In genomic region chr6:169224185-169224695, GRCh38 we compare ENCODE assay signal across 14 cellular contexts. TPM values are rescaled to one million over a fixed set of nuclear protein-coding genes. Genes with fewer than 3 reads are reported as not detected.
DNase-seq lines count a peak whose midpoint lies in the region; ATAC-seq and TF ChIP-seq lines count a peak whose summit lies in the region.
"Had no signal": no experiment of that assay in that cellular context is flagged by ENCODE, and none has a peak within 500 bp of the region (broad histone marks: within the 10 kb centered on the region; RNA-seq: fewer than 3 reads in every experiment).

No MANE protein-coding gene starts in this region.

- peaks cover 0 to 16% (median 1%) of the 10 kb centered on the region in 3 donors for H3K27me3 Mint-ChIP-seq in immature natural killer cell (ENCODE audit: low read depth in 3 of 3)
- H3K27me3 Mint-ChIP-seq: activated CD4-positive, alpha-beta memory T cell treated with anti-CD3 and anti-CD28 coated beads, Interleukin-2, amount 10 ng/mL, durations not matched to agents 7 days and 5 days; activated naive CD8-positive, alpha-beta T cell treated with anti-CD3 and anti-CD28 coated beads for 36 hours; IgD-negative memory B cell had no signal

- WGBS in stomach, 5 donors: 59 to 75% (median 64%) methylated on average over 10 of the region's 10 CpGs

- no peaks in the 10 kb centered on the region for H3K9me3 ChIP-seq in breast epithelium
- no peaks in the 10 kb centered on the region for H3K9me3 ChIP-seq in left ventricle myocardium inferior (replicated peaks)
- H3K9me3 ChIP-seq in stomach: peaks cover 0 to 7% (median 2%) of the 10 kb centered on the region in 4 donors

- H3K4me1 Mint-ChIP-seq in immature natural killer cell: no peaks in the 10 kb centered on the region
- H3K4me1 Mint-ChIP-seq in stimulated activated effector memory CD8-positive, alpha-beta T cell treated with anti-CD3 and anti-CD28 coated beads, Interleukin-12 subunit alpha, Interleukin-12 subunit beta, amount 100 ng/mL, for 72 hours: no peaks in the 10 kb centered on the region
- H3K4me1 Mint-ChIP-seq: activated CD4-positive, alpha-beta memory T cell treated with anti-CD3 and anti-CD28 coated beads, Interleukin-2, amount 10 ng/mL, durations not matched to agents 7 days and 5 days; activated naive CD8-positive, alpha-beta T cell treated with anti-CD3 and anti-CD28 coated beads for 36 hours; CD4-positive, alpha-beta memory T cell; IgD-negative memory B cell; naive thymus-derived CD8-positive, alpha-beta T cell had no signal

- no peak overlapping the region for H3K4me3 ChIP-seq in breast epithelium
- H3K4me3 ChIP-seq in left ventricle myocardium inferior: no peak overlapping the region
- H3K4me3 ChIP-seq in stomach: no peak overlapping the region

- H3K36me3 Mint-ChIP-seq in immature natural killer cell: no peaks in the 10 kb centered on the region
- no peaks in the 10 kb centered on the region for H3K36me3 Mint-ChIP-seq in stimulated activated effector memory CD8-positive, alpha-beta T cell treated with anti-CD3 and anti-CD28 coated beads, Interleukin-12 subunit alpha, Interleukin-12 subunit beta, amount 100 ng/mL, for 72 hours
- H3K36me3 Mint-ChIP-seq: activated naive CD8-positive, alpha-beta T cell treated with anti-CD3 and anti-CD28 coated beads for 36 hours; CD4-positive, alpha-beta memory T cell had no signal

- H3K36me3 ChIP-seq in breast epithelium (no peaks in the 10 kb centered on the region), left ventricle myocardium inferior (peaks cover 16% of the 10 kb centered on the region), stomach (peaks cover 0 to 28% (median 7%) of the 10 kb centered on the region in 4 donors)

- peak; percentile 97 for DNase-seq in HPDE6-E6E7 (ENCODE audit: extremely low spot score)
- DNase-seq in breast epithelium (ENCODE audit: low spot score in 2 of 2): no peak
- DNase-seq in left ventricle myocardium inferior: no peak
- DNase-seq in stomach: peak; percentile 19
- no peak for DNase-seq in immature natural killer cell
- DNase-seq in stimulated activated effector memory CD8-positive, alpha-beta T cell treated with anti-CD3 and anti-CD28 coated beads, Interleukin-12 subunit alpha, Interleukin-12 subunit beta, amount 100 ng/mL, for 72 hours (ENCODE audit: low spot score in 2 of 2): no peak
- no peak for DNase-seq in GM10266 (ENCODE audit: extremely low spot score)
- DNase-seq: activated CD4-positive, alpha-beta memory T cell treated with anti-CD3 and anti-CD28 coated beads, Interleukin-2, amount 10 ng/mL, durations not matched to agents 7 days and 5 days; activated naive CD8-positive, alpha-beta T cell treated with anti-CD3 and anti-CD28 coated beads for 36 hours; CD4-positive, alpha-beta memory T cell; naive thymus-derived CD8-positive, alpha-beta T cell had no signal

- H3K27ac Mint-ChIP-seq in immature natural killer cell: no peak overlapping the region
- no peak overlapping the region for H3K27ac Mint-ChIP-seq in stimulated activated effector memory CD8-positive, alpha-beta T cell treated with anti-CD3 and anti-CD28 coated beads, Interleukin-12 subunit alpha, Interleukin-12 subunit beta, amount 100 ng/mL, for 72 hours
- H3K27ac Mint-ChIP-seq: activated CD4-positive, alpha-beta memory T cell treated with anti-CD3 and anti-CD28 coated beads, Interleukin-2, amount 10 ng/mL, durations not matched to agents 7 days and 5 days; activated naive CD8-positive, alpha-beta T cell treated with anti-CD3 and anti-CD28 coated beads for 36 hours; T-helper 1 cell treated with Interleukin-12 subunit alpha and Interleukin-12 subunit beta and Interleukin-4 antibody, amounts not matched to agents 30 μg/mL and 1 μg/mL, for 36 hours had no signal

- no peak for TF ChIP-seq CTCF in breast epithelium (IDR thresholded peaks at IDR 0.05)
- no peak for TF ChIP-seq CTCF in left ventricle myocardium inferior (IDR thresholded peaks at IDR 0.05; ENCODE audit: borderline replicate concordance)
- no peak for TF ChIP-seq CTCF in stomach (IDR thresholded peaks at IDR 0.05)
- TF ChIP-seq CTCF in GM10266 (IDR thresholded peaks at IDR 0.05; ENCODE audit: control insufficient read depth, insufficient read depth, low read depth, missing control alignments): no peak

- H3K27me3 ChIP-seq in breast epithelium (no peaks in the 10 kb centered on the region), left ventricle myocardium inferior (ENCODE audit: low read depth) (peaks cover 23% of the 10 kb centered on the region), stomach (no peaks in the 10 kb centered on the region)

- H3K9me3 Mint-ChIP-seq in immature natural killer cell: peaks cover 0 to 3% (median 0%) of the 10 kb centered on the region in 6 donors
- no peaks in the 10 kb centered on the region for H3K9me3 Mint-ChIP-seq in stimulated activated effector memory CD8-positive, alpha-beta T cell treated with anti-CD3 and anti-CD28 coated beads, Interleukin-12 subunit alpha, Interleukin-12 subunit beta, amount 100 ng/mL, for 72 hours
- H3K9me3 Mint-ChIP-seq: activated naive CD8-positive, alpha-beta T cell treated with anti-CD3 and anti-CD28 coated beads for 36 hours; CD4-positive, alpha-beta memory T cell; T-helper 1 cell treated with Interleukin-12 subunit alpha and Interleukin-12 subunit beta and Interleukin-4 antibody, amounts not matched to agents 30 μg/mL and 1 μg/mL, for 36 hours had no signal

- no peak for TF ChIP-seq EP300 in stomach (IDR thresholded peaks at IDR 0.05)

- intact Hi-C loops in breast epithelium (cut with DNase I; ENCODE audit: low total_unique reads): no loop called here
- intact Hi-C loops in left ventricle myocardium inferior (cut with micrococcal nuclease): no loop called here
- intact Hi-C loops in stomach (cut with DNase I; ENCODE audit: low total_unique reads): no loop called here

- no peak for ATAC-seq in GM19351 (IDR thresholded peaks at IDR 0.05; ENCODE audit: unreplicated experiment)
- no peak for ATAC-seq in stimulated activated effector memory CD8-positive, alpha-beta T cell treated with anti-CD3 and anti-CD28 coated beads, Interleukin-12 subunit alpha, Interleukin-12 subunit beta, amount 100 ng/mL, for 72 hours
- ATAC-seq: naive thymus-derived CD8-positive, alpha-beta T cell had no signal

- H3K4me3 Mint-ChIP-seq in immature natural killer cell: no peak overlapping the region
- no peak overlapping the region for H3K4me3 Mint-ChIP-seq in stimulated activated effector memory CD8-positive, alpha-beta T cell treated with anti-CD3 and anti-CD28 coated beads, Interleukin-12 subunit alpha, Interleukin-12 subunit beta, amount 100 ng/mL, for 72 hours
- H3K4me3 Mint-ChIP-seq: activated CD4-positive, alpha-beta memory T cell treated with anti-CD3 and anti-CD28 coated beads, Interleukin-2, amount 10 ng/mL, durations not matched to agents 7 days and 5 days; activated naive CD8-positive, alpha-beta T cell treated with anti-CD3 and anti-CD28 coated beads for 36 hours; CD4-positive, alpha-beta memory T cell; IgD-negative memory B cell; naive thymus-derived CD8-positive, alpha-beta T cell; T-helper 1 cell treated with Interleukin-12 subunit alpha and Interleukin-12 subunit beta and Interleukin-4 antibody, amounts not matched to agents 30 μg/mL and 1 μg/mL, for 36 hours had no signal

- H3K27ac ChIP-seq in breast epithelium (peak overlapping the region; percentile 46 to 63), left ventricle myocardium inferior (replicated peaks) (peak overlapping the region; percentile 45), stomach (no peak overlapping the region)

- TF ChIP-seq POLR2A in breast epithelium (IDR thresholded peaks at IDR 0.05) (no peak), stomach (IDR thresholded peaks at IDR 0.05) (no peak)

- H3K4me1 ChIP-seq in breast epithelium (no peaks in the 10 kb centered on the region), left ventricle myocardium inferior (no peaks in the 10 kb centered on the region), stomach (no peaks in the 10 kb centered on the region)

RNA-seq across cellular contexts. Expression of gene THBS2, which starts 29.4 kb away (rescaled TPM):
- 100 to 1,000 TPM in 1 of 3 donors, 10 to 100 TPM in 2; 31.9 to 145 (median 73.0) TPM for total RNA-seq in breast epithelium
- 6.9 TPM for total RNA-seq in left ventricle myocardium inferior
- 10 to 100 TPM in 2 of 5 donors, 1 to 10 TPM in 2, under 1 TPM in 1; under 0.01 to 56.0 (median 7.7) TPM for total RNA-seq in stomach
- polyA plus RNA-seq in stomach: under 1 TPM; 0.31 to 0.87 (median 0.70) TPM
- polyA plus RNA-seq in immature natural killer cell: under 1 TPM in 2 of 3 donors, not detected in 1; 0.06 to 0.11 TPM
- total RNA-seq: activated CD4-positive, alpha-beta memory T cell treated with anti-CD3 and anti-CD28 coated beads, Interleukin-2, amount 10 ng/mL, durations not matched to agents 7 days and 5 days; activated naive CD8-positive, alpha-beta T cell treated with anti-CD3 and anti-CD28 coated beads for 36 hours; CD4-positive, alpha-beta memory T cell; naive thymus-derived CD8-positive, alpha-beta T cell had no signal

Comparison
In these comparisons a context has a peak if more than half of its experiments do, and no peak if none do; other contexts are left out.
1. DNase-seq: peak in HPDE6-E6E7 (single experiment) and stomach (single experiment); none in breast epithelium (0 of 2), left ventricle myocardium inferior (single experiment), immature natural killer cell (0 of 3), stimulated activated effector memory CD8-positive, alpha-beta T cell treated with anti-CD3 and anti-CD28 coated beads, Interleukin-12 subunit alpha, Interleukin-12 subunit beta, amount 100 ng/mL, for 72 hours (0 of 2) and GM10266 (single experiment).
2. H3K27ac ChIP-seq: peak in breast epithelium (2 of 2) and left ventricle myocardium inferior (single experiment); none in stomach (0 of 5).